ENCODE assay signal across 9 cellular contexts in genomic region chr12:388012-388411, GRCh38. TPM values are rescaled to one million over a fixed set of nuclear protein-coding genes. Genes with fewer than 3 reads are reported as not detected.
DNase-seq lines count a peak whose midpoint lies in the region; ATAC-seq and TF ChIP-seq lines count a peak whose summit lies in the region.
"Had no signal": no experiment of that assay in that cellular context is flagged by ENCODE, and none has a peak within 500 bp of the region (broad histone marks: within the 10 kb centered on the region; RNA-seq: fewer than 3 reads in every experiment).

No MANE protein-coding gene starts in this region.

- no peaks in the 10 kb centered on the region for H3K27me3 ChIP-seq in colonic mucosa

- no peak for DNase-seq in AG04449 (ENCODE audit: low read depth, low spot score)
- no peak for DNase-seq in colonic mucosa
- no peak for DNase-seq in naive B cell
- DNase-seq in DMS 273 (lab: John Stamatoyannopoulos, UW; ENCODE audit: unreplicated experiment), result no peak
- no peak for DNase-seq in stimulated activated CD4-positive, alpha-beta T cell treated with anti-CD3 and anti-CD28 coated beads, Interleukin-2, amount 100 ng/mL, for 48 hours
- DNase-seq: NCI-H446 treated with DMSO at 0.1 percent for 48 hours had no signal

- no peak for TF ChIP-seq EP300 in Ishikawa (IDR thresholded peaks at IDR 0.05; ENCODE audit: borderline replicate concordance)

- intact Hi-C loops in colonic mucosa (cut with DNase I), result no loop called here

- H3K4me1 ChIP-seq in colonic mucosa, result no peaks in the 10 kb centered on the region

- H3K9ac ChIP-seq in colonic mucosa (ENCODE audit: low read depth in 2 of 2, low read length in 2 of 2), result peak overlapping the region; percentile 79 to 93

- CTCF ChIA-PET in AG04449 (lab: Yijun Ruan, JAX), result no interaction called here

- TF ChIP-seq RAD21 in Ishikawa (IDR thresholded peaks at IDR 0.05; ENCODE audit: low read depth), result no peak

- POLR2A ChIA-PET in AG04449 (lab: Yijun Ruan, JAX), result no interaction called here

- no peaks in the 10 kb centered on the region for H3K9me3 ChIP-seq in colonic mucosa

- peak overlapping the region; percentile 98 to 100 (median 99) for H3K27ac Mint-ChIP-seq in naive B cell

- TF ChIP-seq CTCF in AG04449 (IDR thresholded peaks at IDR 0.05; ENCODE audit: insufficient read depth, low read length, missing control alignments), result no peak
- no peak for TF ChIP-seq CTCF in colonic mucosa (IDR thresholded peaks at IDR 0.05)

- H3K4me3 ChIP-seq in AG04449 (ENCODE audit: low read depth, low read length) (peak overlapping the region; percentile 97), colonic mucosa (peak overlapping the region; percentile 78)

- peaks cover 0 to 4% (median 0%) of the 10 kb centered on the region in 7 donors for H3K9me3 Mint-ChIP-seq in naive B cell

- H3K4me3 Mint-ChIP-seq in naive B cell, result peak overlapping the region; percentile 93 to 99 (median 98)

- H3K36me3 ChIP-seq in colonic mucosa, result peaks cover 6% of the 10 kb centered on the region

- peaks cover 7 to 21% of the 10 kb centered on the region in 2 donors for H3K36me3 Mint-ChIP-seq in naive B cell

- H3K4me1 Mint-ChIP-seq in naive B cell, result peaks cover 34 to 39% (median 35%) of the 10 kb centered on the region in 3 donors

- ATAC-seq in naive B cell (ENCODE audit: low read depth in 2 of 2) (no peak), HG03432 (IDR thresholded peaks at IDR 0.05; ENCODE audit: unreplicated experiment) (no peak), GM21447 (IDR thresholded peaks at IDR 0.05; ENCODE audit: unreplicated experiment) (no peak)

- no peak overlapping the region for H3K27ac ChIP-seq in colonic mucosa

- H3K27me3 Mint-ChIP-seq in naive B cell, result no peaks in the 10 kb centered on the region

TF ChIP-seq in Ishikawa, 13 proteins besides CTCF, POLR2A, EP300 and RAD21:
- TF ChIP-seq ZBTB7A (IDR thresholded peaks at IDR 0.05; ENCODE audit: low read depth) (no peak), FOXM1 (IDR thresholded peaks at IDR 0.05; ENCODE audit: borderline replicate concordance, low read depth) (0 out of 2 replicates have a peak, but pooled peaks have one; percentile 18), EGR1 (IDR thresholded peaks at IDR 0.05) (no peak), USF1 (IDR thresholded peaks at IDR 0.05) (no peak), REST (IDR thresholded peaks at IDR 0.05; ENCODE audit: low read depth) (no peak), TCF12 (IDR thresholded peaks at IDR 0.05; ENCODE audit: low read depth) (no peak)

RNA-seq across cellular contexts. Expression of gene KDM5A, which starts 1.1 kb away (rescaled TPM):
- 10 to 100 TPM; 60.3 to 64.3 TPM for total RNA-seq in colonic mucosa
- 10 to 100 TPM; 39.4 to 95.8 (median 52.5) TPM for polyA plus RNA-seq in naive B cell (ENCODE audit: low read depth in 6 of 6)

RNA-seq across cellular contexts. Expression of gene CCDC77, which starts 13.4 kb away (rescaled TPM):
- total RNA-seq in colonic mucosa, result 10 to 100 TPM in 1 of 2 donors, 1 to 10 TPM in 1; 5.1 to 12.5 TPM
- polyA plus RNA-seq in naive B cell (ENCODE audit: low read depth in 6 of 6), result 1 to 10 TPM in 5 of 6 donors, not detected in 1; 4.5 to 9.2 (median 6.4) TPM
